Comparison of ENCODE assay signal across 9 cellular contexts in genomic region chr5:150413176-150413901, GRCh38. TPM values are rescaled to one million over a fixed set of nuclear protein-coding genes. Genes with fewer than 3 reads are reported as not detected.
DNase-seq lines count a peak whose midpoint lies in the region; ATAC-seq and TF ChIP-seq lines count a peak whose summit lies in the region.
"Had no signal": no experiment of that assay in that cellular context is flagged by ENCODE, and none has a peak within 500 bp of the region (broad histone marks: within the 10 kb centered on the region; RNA-seq: fewer than 3 reads in every experiment).

No MANE protein-coding gene starts in this region.

- peak; percentile 21 for DNase-seq in H7
- DNase-seq in activated T-helper 1 cell treated with anti-CD3 and anti-CD28 coated beads, Interleukin-12 subunit alpha, Interleukin-12 subunit beta, Interleukin-2, Interleukin-4 antibody, amounts not matched to agents 30 ng/mL and 10 ng/mL and 1 ng/mL, durations not matched to agents 14 hours and 24 hours and 36 hours (ENCODE audit: low spot score): no peak
- no peak for DNase-seq in left lung
- DNase-seq in stomach: no peak
- DNase-seq in AG08395 (ENCODE audit: low spot score): no peak
- DNase-seq: NCI-H146 had no signal

- H3K27ac Mint-ChIP-seq in activated T-helper 1 cell treated with anti-CD3 and anti-CD28 coated beads, Interleukin-12 subunit alpha, Interleukin-12 subunit beta, Interleukin-2, Interleukin-4 antibody, amounts not matched to agents 30 ng/mL and 10 ng/mL and 1 ng/mL, durations not matched to agents 14 hours and 24 hours and 36 hours: peak overlapping the region; percentile 98

- H3K4me1 ChIP-seq in left lung (peaks cover 6 to 47% of the 10 kb centered on the region in 2 donors), stomach (peaks cover 17 to 49% (median 29%) of the 10 kb centered on the region in 4 donors)

- H3K27me3 ChIP-seq in H7 (ENCODE audit: control insufficient read depth, insufficient read depth, low read length) (no peaks in the 10 kb centered on the region), left lung (no peaks in the 10 kb centered on the region), stomach (no peaks in the 10 kb centered on the region)

- no peak for TF ChIP-seq EP300 in stomach (IDR thresholded peaks at IDR 0.05)

- ATAC-seq in left lung (no peak), GM18867 (IDR thresholded peaks at IDR 0.05; ENCODE audit: unreplicated experiment) (no peak), GM21737 (IDR thresholded peaks at IDR 0.05; ENCODE audit: unreplicated experiment) (no peak)

- intact Hi-C loops in activated T-helper 1 cell treated with anti-CD3 and anti-CD28 coated beads, Interleukin-12 subunit alpha, Interleukin-12 subunit beta, Interleukin-2, Interleukin-4 antibody, amounts not matched to agents 30 ng/mL and 10 ng/mL and 1 ng/mL, durations not matched to agents 14 hours and 24 hours and 36 hours (cut with micrococcal nuclease): loop anchor here (1.0 to 5.0 kb wide), 8 partner anchors 23 to 1069 kb away; partner anchors contain the start of genes GRPEL2, HMGXB3, RBM22 and TIGD6
- intact Hi-C loops in left lung (cut with DNase I) (no loop called here), stomach (cut with DNase I; ENCODE audit: low total_unique reads) (no loop called here)

- peaks cover 13% of the 10 kb centered on the region for H3K36me3 Mint-ChIP-seq in activated T-helper 1 cell treated with anti-CD3 and anti-CD28 coated beads, Interleukin-12 subunit alpha, Interleukin-12 subunit beta, Interleukin-2, Interleukin-4 antibody, amounts not matched to agents 30 ng/mL and 10 ng/mL and 1 ng/mL, durations not matched to agents 14 hours and 24 hours and 36 hours (ENCODE audit: low read depth)

- H3K9me3 Mint-ChIP-seq in activated T-helper 1 cell treated with anti-CD3 and anti-CD28 coated beads, Interleukin-12 subunit alpha, Interleukin-12 subunit beta, Interleukin-2, Interleukin-4 antibody, amounts not matched to agents 30 ng/mL and 10 ng/mL and 1 ng/mL, durations not matched to agents 14 hours and 24 hours and 36 hours: no peaks in the 10 kb centered on the region

- peak overlapping the region; percentile 91 for H3K4me3 Mint-ChIP-seq in activated T-helper 1 cell treated with anti-CD3 and anti-CD28 coated beads, Interleukin-12 subunit alpha, Interleukin-12 subunit beta, Interleukin-2, Interleukin-4 antibody, amounts not matched to agents 30 ng/mL and 10 ng/mL and 1 ng/mL, durations not matched to agents 14 hours and 24 hours and 36 hours

- peak overlapping the region; percentile 92 to 97 for H3K27ac ChIP-seq in left lung
- H3K27ac ChIP-seq in stomach: peak overlapping the region; percentile 78 to 96 (median 86)

- H3K4me3 ChIP-seq in H7 (ENCODE audit: insufficient read depth, low read depth, low read length) (peak overlapping the region; percentile 29; the same call in 1 of the 2 replicates), left lung (peak overlapping the region in 1 of 2 donors; percentile 60), stomach (peak overlapping the region in 3 of 4 donors; percentile 46 to 57 (median 48))

- no peaks in the 10 kb centered on the region for H3K27me3 Mint-ChIP-seq in activated T-helper 1 cell treated with anti-CD3 and anti-CD28 coated beads, Interleukin-12 subunit alpha, Interleukin-12 subunit beta, Interleukin-2, Interleukin-4 antibody, amounts not matched to agents 30 ng/mL and 10 ng/mL and 1 ng/mL, durations not matched to agents 14 hours and 24 hours and 36 hours (ENCODE audit: insufficient read depth)

- no peaks in the 10 kb centered on the region for H3K36me3 ChIP-seq in H7 (replicated peaks; ENCODE audit: control insufficient read depth, insufficient read depth, low read length)
- H3K36me3 ChIP-seq in left lung: peaks cover 0 to 4% of the 10 kb centered on the region in 2 donors
- H3K36me3 ChIP-seq in stomach: peaks cover 0 to 8% (median 0%) of the 10 kb centered on the region in 4 donors

- WGBS in stomach, 5 donors: 46 to 56% (median 48%) methylated on average over 12 of the region's 12 CpGs

- H3K4me1 Mint-ChIP-seq in activated T-helper 1 cell treated with anti-CD3 and anti-CD28 coated beads, Interleukin-12 subunit alpha, Interleukin-12 subunit beta, Interleukin-2, Interleukin-4 antibody, amounts not matched to agents 30 ng/mL and 10 ng/mL and 1 ng/mL, durations not matched to agents 14 hours and 24 hours and 36 hours (ENCODE audit: low read depth): peaks cover 42% of the 10 kb centered on the region

- no peak for TF ChIP-seq POLR2A in stomach (IDR thresholded peaks at IDR 0.05)

- H3K9me3 ChIP-seq in left lung: no peaks in the 10 kb centered on the region
- no peaks in the 10 kb centered on the region for H3K9me3 ChIP-seq in stomach

- TF ChIP-seq CTCF in left lung (IDR thresholded peaks at IDR 0.05): no peak
- no peak for TF ChIP-seq CTCF in stomach (IDR thresholded peaks at IDR 0.05)

RNA-seq across cellular contexts. Expression of gene CD74, which starts 0.6 kb away (rescaled TPM):
- 18.0 and 32.2 TPM in 2 replicates for total RNA-seq in H7 (2014; rRNA removed; shearing (Covaris generic))
- total RNA-seq in activated T-helper 1 cell treated with anti-CD3 and anti-CD28 coated beads, Interleukin-12 subunit alpha, Interleukin-12 subunit beta, Interleukin-2, Interleukin-4 antibody, amounts not matched to agents 30 ng/mL and 10 ng/mL and 1 ng/mL, durations not matched to agents 14 hours and 24 hours and 36 hours: 440 and 444 TPM in 2 replicates
- total RNA-seq in left lung (1,000 to 10,000 TPM; 1,866 to 2,212 TPM), stomach (1,000 to 10,000 TPM in 1 of 5 donors, 100 to 1,000 TPM in 4; 102 to 1,185 (median 324) TPM)
- 100 to 1,000 TPM; 177 to 883 (median 268) TPM for polyA plus RNA-seq in stomach
- polyA plus RNA-seq: neural cell had no signal

RNA-seq across cellular contexts. Expression of gene RPS14, which starts 36.2 kb away (rescaled TPM):
- total RNA-seq in H7 (2014; rRNA removed; shearing (Covaris generic)): 2,734 and 3,255 TPM in 2 replicates
- total RNA-seq in activated T-helper 1 cell treated with anti-CD3 and anti-CD28 coated beads, Interleukin-12 subunit alpha, Interleukin-12 subunit beta, Interleukin-2, Interleukin-4 antibody, amounts not matched to agents 30 ng/mL and 10 ng/mL and 1 ng/mL, durations not matched to agents 14 hours and 24 hours and 36 hours: 2,328 and 2,429 TPM in 2 replicates
- 1,000 to 10,000 TPM; 1,428 to 1,504 TPM for total RNA-seq in left lung
- total RNA-seq in stomach: 1,000 to 10,000 TPM in 4 of 5 donors, 100 to 1,000 TPM in 1; 899 to 3,971 (median 1,858) TPM
- 1,000 to 10,000 TPM; 4,327 to 6,427 (median 4,820) TPM for polyA plus RNA-seq in stomach

RNA-seq across cellular contexts. Expression of gene TCOF1, which starts 55.8 kb away (rescaled TPM):
- total RNA-seq in H7 (2014; rRNA removed; shearing (Covaris generic)): 108 and 115 TPM in 2 replicates
- 130 and 131 TPM in 2 replicates for total RNA-seq in activated T-helper 1 cell treated with anti-CD3 and anti-CD28 coated beads, Interleukin-12 subunit alpha, Interleukin-12 subunit beta, Interleukin-2, Interleukin-4 antibody, amounts not matched to agents 30 ng/mL and 10 ng/mL and 1 ng/mL, durations not matched to agents 14 hours and 24 hours and 36 hours
- total RNA-seq in left lung (10 to 100 TPM; 21.8 to 32.5 TPM), stomach (10 to 100 TPM; 13.6 to 47.8 (median 36.2) TPM)
- 10 to 100 TPM; 11.7 to 74.1 (median 14.0) TPM for polyA plus RNA-seq in stomach
